In genomic region chr22:26324150-26324549, GRCh38 we compare ENCODE assay signal across 26 cellular contexts.
"Had no signal": no experiment of that assay in that cellular context is flagged by ENCODE, and none has a peak within 500 bp of the region (broad histone marks: within the 10 kb centered on the region; RNA-seq: fewer than 3 reads in every experiment).

No MANE protein-coding gene starts in this region.

- DNase-seq: naive thymus-derived CD4-positive, alpha-beta T cell; natural killer cell; nucleus accumbens; ovary; posterior cingulate gyrus; psoas muscle; right cardiac atrium; right lobe of liver; sigmoid colon; small intestine; stimulated activated CD4-positive, alpha-beta T cell treated with anti-CD3 and anti-CD28 coated beads, Interleukin-15, amount 100 ng/mL, for 24 hours; stimulated activated CD4-positive, alpha-beta T cell treated with anti-CD3 and anti-CD28 coated beads, Interleukin-4, amount 100 ng/mL, for 1 hour; stimulated activated CD4-positive, alpha-beta T cell treated with anti-CD3 and anti-CD28 coated beads, Interleukin-4, amount 100 ng/mL, for 4 hours; stimulated activated CD8-positive, alpha-beta memory T cell treated with anti-CD3 and anti-CD28 coated beads, Interleukin-4, amount 100 ng/mL, for 48 hours; stimulated activated naive CD4-positive, alpha-beta T cell; stimulated activated naive CD8-positive, alpha-beta T cell treated with anti-CD3 and anti-CD28 coated beads, Interleukin-15, amount 100 ng/mL, for 72 hours; stimulated activated naive CD8-positive, alpha-beta T cell treated with anti-CD3 and anti-CD28 coated beads, Interleukin-15, Interleukin-2, amounts not matched to agents 100 U/mL and 50 U/mL, for 24 hours; substantia nigra; testis; tibial artery; transverse colon; upper lobe of right lung had no signal

- FAIRE-seq: small intestine had no signal

- H3K4me3 Mint-ChIP-seq: naive thymus-derived CD4-positive, alpha-beta T cell; natural killer cell; nephron; stimulated activated memory B cell treated with anti-CD40 and anti-IgM and Interleukin-4, amounts not matched to agents 10 μg/mL and 1 μg/mL and 100 μg/mL, for 72 hours; stimulated activated naive CD8-positive, alpha-beta T cell treated with anti-CD3 and anti-CD28 coated beads, Interleukin-15, amount 100 ng/mL, for 72 hours; type B pancreatic cell had no signal

- H3K4me1 Mint-ChIP-seq: naive thymus-derived CD4-positive, alpha-beta T cell; natural killer cell; nephron; stimulated activated memory B cell treated with anti-CD40 and anti-IgM and Interleukin-4, amounts not matched to agents 10 μg/mL and 1 μg/mL and 100 μg/mL, for 72 hours; stimulated activated naive CD8-positive, alpha-beta T cell treated with anti-CD3 and anti-CD28 coated beads, Interleukin-15, amount 100 ng/mL, for 72 hours had no signal

- H3K36me3 Mint-ChIP-seq: naive thymus-derived CD4-positive, alpha-beta T cell; natural killer cell; stimulated activated memory B cell treated with anti-CD40 and anti-IgM and Interleukin-4, amounts not matched to agents 10 μg/mL and 1 μg/mL and 100 μg/mL, for 72 hours; type B pancreatic cell had no signal

- H3K27ac Mint-ChIP-seq: naive thymus-derived CD4-positive, alpha-beta T cell; natural killer cell; nephron; progenitor cell of endocrine pancreas; stimulated activated memory B cell treated with anti-CD40 and anti-IgM and Interleukin-4, amounts not matched to agents 10 μg/mL and 1 μg/mL and 100 μg/mL, for 72 hours; type B pancreatic cell had no signal

- H3K9me3 Mint-ChIP-seq: naive thymus-derived CD4-positive, alpha-beta T cell; natural killer cell; nephron; stimulated activated memory B cell treated with anti-CD40 and anti-IgM and Interleukin-4, amounts not matched to agents 10 μg/mL and 1 μg/mL and 100 μg/mL, for 72 hours; stimulated activated naive CD8-positive, alpha-beta T cell treated with anti-CD3 and anti-CD28 coated beads, Interleukin-15, amount 100 ng/mL, for 72 hours; type B pancreatic cell had no signal
